ENCODE assay signal across 8 cellular contexts in the genomic region with DNA sequence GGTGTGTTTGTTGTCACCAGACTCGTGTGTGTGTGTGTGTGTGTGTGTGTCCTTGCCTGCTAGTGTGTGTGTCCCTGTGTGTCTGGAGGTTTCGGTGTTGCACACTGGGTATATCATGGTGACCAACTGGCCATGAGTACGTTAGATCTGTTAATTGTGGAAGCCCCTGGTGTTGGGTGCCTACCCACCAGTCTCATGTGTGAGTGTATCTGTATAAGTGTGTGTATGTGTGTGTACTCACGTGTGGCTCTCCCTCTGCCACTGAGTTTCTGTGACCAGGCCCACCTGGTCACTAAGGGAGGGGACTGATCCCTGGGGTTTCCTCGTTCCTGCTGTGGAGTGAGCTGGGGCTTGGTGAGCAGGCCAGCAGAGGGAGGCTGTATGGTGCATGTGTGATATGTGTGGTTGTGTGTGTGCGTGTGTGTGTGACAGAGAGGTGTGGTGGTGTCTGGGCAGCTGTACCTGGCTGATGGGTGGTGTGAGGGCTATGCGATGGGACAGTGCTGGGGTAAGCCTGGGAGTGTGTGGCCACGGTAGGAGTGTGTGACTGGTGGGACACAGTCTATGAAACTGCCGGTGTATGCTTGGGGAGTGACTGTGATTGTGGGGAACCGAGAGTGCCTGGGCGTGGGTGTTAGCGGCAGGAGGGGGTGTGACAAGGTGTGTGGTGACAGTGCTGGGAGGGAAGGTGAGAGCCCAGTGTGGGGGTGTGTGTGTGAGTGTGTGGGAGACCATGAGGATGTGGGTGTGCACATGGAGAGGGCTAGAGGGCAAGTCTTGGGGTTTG. TPM values are rescaled to one million over a fixed set of nuclear protein-coding genes. Genes with fewer than 3 reads are reported as not detected.
DNase-seq lines count a peak whose midpoint lies in the region; ATAC-seq and TF ChIP-seq lines count a peak whose summit lies in the region.

No MANE protein-coding gene starts in this region.

- TF ChIP-seq CTCF in GM12864 (IDR thresholded peaks at IDR 0.05; ENCODE audit: low read depth, low read length, missing control alignments) (no peak), fibroblast of pulmonary artery (IDR thresholded peaks at IDR 0.05; ENCODE audit: low read length, missing control alignments) (no peak)

- ATAC-seq in HG03139 (IDR thresholded peaks at IDR 0.05; ENCODE audit: unreplicated experiment) (peak; percentile 27), HG02938 (IDR thresholded peaks at IDR 0.05; ENCODE audit: unreplicated experiment) (no peak)

- peak overlapping the region; percentile 65 for H3K4me3 ChIP-seq in GM12864 (ENCODE audit: low read depth, low read length)
- H3K4me3 ChIP-seq in fibroblast of pulmonary artery (replicated peaks; ENCODE audit: low read depth, low read length), result peak overlapping the region; percentile 83

- DNase-seq in GM12864 (ENCODE audit: low read depth) (no peak), activated T-cell treated with anti-CD3 and anti-CD28 coated beads for 1 hour (ENCODE audit: low read depth) (peak; percentile 37), fibroblast of pulmonary artery (ENCODE audit: low read depth) (peak; percentile 18), ureter (ENCODE audit: low spot score) (no peak), GM03348 (ENCODE audit: low spot score) (no peak)
- DNase-seq in stimulated activated CD4-positive, alpha-beta T cell treated with anti-CD3 and anti-CD28 coated beads, Interleukin-2, amount 100 ng/mL, for 24 hours, result peak; percentile 23 to 45

RNA-seq across cellular contexts. Expression of gene PRKCD, which starts 1.9 kb away (rescaled TPM):
- 82.2 TPM for total RNA-seq in ureter

RNA-seq across cellular contexts. Expression of gene RFT1, which starts 32.6 kb away (rescaled TPM):
- 33.3 TPM for total RNA-seq in ureter

Comparison
In these comparisons a context has a peak if more than half of its experiments do, and no peak if none do; other contexts are left out.
1. DNase-seq: peak in activated T-cell treated with anti-CD3 and anti-CD28 coated beads for 1 hour (single experiment), fibroblast of pulmonary artery (single experiment) and stimulated activated CD4-positive, alpha-beta T cell treated with anti-CD3 and anti-CD28 coated beads, Interleukin-2, amount 100 ng/mL, for 24 hours (2 of 2); none in GM12864 (single experiment), ureter (single experiment) and GM03348 (single experiment).